Comparison of ENCODE assay signal across 25 cellular contexts in the genomic region with DNA sequence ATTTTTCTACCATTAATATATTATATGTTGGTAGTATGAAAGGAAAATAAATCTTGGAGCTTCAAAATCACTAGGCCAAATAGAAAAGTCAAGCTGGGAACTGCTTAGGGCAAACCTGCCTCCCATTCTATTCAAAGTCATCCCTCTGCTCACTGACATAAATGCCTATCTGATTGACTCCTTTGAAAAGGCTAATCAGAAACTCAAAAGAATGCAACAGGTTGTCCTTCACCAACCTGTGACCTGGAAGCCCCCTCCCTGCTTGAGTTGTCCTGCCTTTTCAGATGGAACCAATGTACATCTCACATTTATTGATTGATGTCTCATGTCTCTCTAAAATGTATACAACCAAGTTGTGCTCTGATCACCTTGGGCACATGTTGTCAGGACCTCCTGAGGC. TPM values are rescaled to one million over a fixed set of nuclear protein-coding genes. Genes with fewer than 3 reads are reported as not detected.
DNase-seq lines count a peak whose midpoint lies in the region; ATAC-seq and TF ChIP-seq lines count a peak whose summit lies in the region.
"Had no signal": no experiment of that assay in that cellular context is flagged by ENCODE, and none has a peak within 500 bp of the region (broad histone marks: within the 10 kb centered on the region; RNA-seq: fewer than 3 reads in every experiment).

No MANE protein-coding gene starts in this region.

- no peaks in the 10 kb centered on the region for H3K9me2 ChIP-seq in PC-3 (replicated peaks; ENCODE audit: low read length)

- H3F3A ChIP-seq in PC-3 (ENCODE audit: low read length, unreplicated experiment) = peaks cover 15% of the 10 kb centered on the region

- DNase-seq in PC-3 (no peak), osteocyte (ENCODE audit: extremely low spot score, unreplicated experiment) (no peak), NAMALWA (ENCODE audit: low spot score) (no peak)
- DNase-seq in CD8-positive, alpha-beta memory T cell = no peak
- DNase-seq in activated naive CD4-positive, alpha-beta T cell treated with anti-CD3 and anti-CD28 coated beads for 36 hours = no peak
- DNase-seq: activated naive CD4-positive, alpha-beta T cell treated with Interleukin-2 at 50 U/mL for 16 hours; activated T-cell treated with anti-CD3 and anti-CD28 coated beads for 4 hours; CD4-positive, alpha-beta memory T cell; DND-41; gastrocnemius medialis; H9; KG1; naive B cell; NCI-H1048; NCI-H2029; NCI-H446; NK-92 treated with Interleukin-12 subunit alpha and Interleukin-12 subunit beta, amount 100 ng/mL, for 24 hours; stimulated activated CD4-positive, alpha-beta T cell treated with anti-CD3 and anti-CD28 coated beads, Interleukin-4, amount 100 ng/mL, for 1 hour; T-helper 1 cell had no signal

- H3K4me3 Mint-ChIP-seq in osteocyte (ENCODE audit: unreplicated experiment) = no peak overlapping the region
- H3K4me3 Mint-ChIP-seq in CD8-positive, alpha-beta memory T cell = no peak overlapping the region
- no peak overlapping the region for H3K4me3 Mint-ChIP-seq in activated naive CD4-positive, alpha-beta T cell treated with anti-CD3 and anti-CD28 coated beads for 36 hours
- H3K4me3 Mint-ChIP-seq: CD4-positive, alpha-beta memory T cell; H9 had no signal

- CTCF ChIA-PET in PC-3 (lab: Charles Lee) = interaction anchor here (0.7 kb wide), 1 partner anchor 22 kb away, joined by 3 read pairs; no protein-coding TSS in a partner anchor
- CTCF ChIA-PET in CD8-positive, alpha-beta memory T cell (lab: Charles Lee) = no interaction called here
- CTCF ChIA-PET in activated naive CD4-positive, alpha-beta T cell treated with anti-CD3 and anti-CD28 coated beads for 36 hours (lab: Charles Lee) = no interaction called here

- H3K4me1 ChIP-seq in ACC112 (ENCODE audit: control insufficient read depth, insufficient read depth, low read length, unreplicated experiment) (peaks cover 58% of the 10 kb centered on the region), PC-3 (ENCODE audit: insufficient read depth, low read length) (peaks cover 59% of the 10 kb centered on the region), esophagus (ENCODE audit: control insufficient read depth in 2 of 2, insufficient read depth in 2 of 2, low read length in 1 of 2) (peaks cover 3 to 5% of the 10 kb centered on the region in 2 donors)
- H3K4me1 ChIP-seq in CD8-positive, alpha-beta memory T cell (ENCODE audit: insufficient read depth, low read length) = peaks cover 19% of the 10 kb centered on the region
- H3K4me1 ChIP-seq: parathyroid adenoma had no signal

- H3K27ac ChIP-seq in ACC112 (ENCODE audit: low read depth, low read length) (peak overlapping the region; percentile 95), PC-3 (ENCODE audit: low read length) (peak overlapping the region; percentile 99), esophagus (ENCODE audit: low read depth in 2 of 2, low read length in 1 of 2) (peak overlapping the region; percentile 3 to 30)
- no peak overlapping the region for H3K27ac ChIP-seq in CD8-positive, alpha-beta memory T cell (ENCODE audit: low read depth, low read length)
- H3K27ac ChIP-seq: body of pancreas, gastrocnemius medialis, parathyroid adenoma had no signal

- peak overlapping the region; percentile 85 for H3K27ac Mint-ChIP-seq in osteocyte (ENCODE audit: unreplicated experiment)
- H3K27ac Mint-ChIP-seq in CD8-positive, alpha-beta memory T cell = no peak overlapping the region
- H3K27ac Mint-ChIP-seq in activated naive CD4-positive, alpha-beta T cell treated with anti-CD3 and anti-CD28 coated beads for 36 hours = no peak overlapping the region
- H3K27ac Mint-ChIP-seq: CD4-positive, alpha-beta memory T cell had no signal

- peak overlapping the region; percentile 86 for H3K9ac ChIP-seq in PC-3 (ENCODE audit: low read length)
- H3K9ac ChIP-seq: parathyroid adenoma had no signal

- H3K79me2 ChIP-seq in ACC112 (ENCODE audit: control insufficient read depth, insufficient read depth, low read length, unreplicated experiment) = peaks cover 13% of the 10 kb centered on the region
- H3K79me2 ChIP-seq in PC-3 (ENCODE audit: low read length) = no peaks in the 10 kb centered on the region
- H3K79me2 ChIP-seq: parathyroid adenoma had no signal

- POLR2A ChIA-PET in PC-3 (lab: Charles Lee; ENCODE audit: unreplicated experiment) = interaction anchor here (0.6 to 1.0 kb wide), 4 partner anchors 59 to 64 kb away, joined by 3 read pairs; no protein-coding TSS in a partner anchor
- POLR2A ChIA-PET in CD8-positive, alpha-beta memory T cell (lab: Charles Lee) = no interaction called here

- no peaks in the 10 kb centered on the region for H4K20me1 ChIP-seq in PC-3 (ENCODE audit: low read length)

- H3K9me3 ChIP-seq in PC-3 (ENCODE audit: low read length) (no peaks in the 10 kb centered on the region), esophagus (ENCODE audit: control insufficient read depth in 2 of 2, insufficient read depth in 1 of 2, low read depth in 1 of 2, low read length in 1 of 2) (no peaks in the 10 kb centered on the region)
- H3K9me3 ChIP-seq in CD8-positive, alpha-beta memory T cell (ENCODE audit: low read length) = no peaks in the 10 kb centered on the region
- H3K9me3 ChIP-seq: body of pancreas, gastrocnemius medialis had no signal

- H3K4me1 Mint-ChIP-seq in osteocyte (ENCODE audit: unreplicated experiment) = peaks cover 56% of the 10 kb centered on the region
- peaks cover 25 to 29% (median 29%) of the 10 kb centered on the region in 3 donors for H3K4me1 Mint-ChIP-seq in CD8-positive, alpha-beta memory T cell
- H3K4me1 Mint-ChIP-seq in activated naive CD4-positive, alpha-beta T cell treated with anti-CD3 and anti-CD28 coated beads for 36 hours (ENCODE audit: low read depth) = peaks cover 18% of the 10 kb centered on the region

- TSS peak; percentile 29 for BruUV-seq in PC-3 (replicated peaks; lab: Mats Ljungman, UMichigan)

- intact Hi-C loops in PC-3 (cut with micrococcal nuclease) = loop anchor here (1.0 kb wide), 3 partner anchors 19 to 63 kb away; no protein-coding TSS in a partner anchor
- intact Hi-C loops in activated naive CD4-positive, alpha-beta T cell treated with anti-CD3 and anti-CD28 coated beads for 36 hours (cut with micrococcal nuclease) = loop anchor here (5.0 to 10.0 kb wide), 2 partner anchors 613 to 1014 kb away; partner anchors contain the start of genes CNGA4, FHIP1B and TRIM68

- no peaks in the 10 kb centered on the region for H3K27me3 Mint-ChIP-seq in osteocyte (ENCODE audit: unreplicated experiment)
- no peaks in the 10 kb centered on the region for H3K27me3 Mint-ChIP-seq in CD8-positive, alpha-beta memory T cell
- H3K27me3 Mint-ChIP-seq in activated naive CD4-positive, alpha-beta T cell treated with anti-CD3 and anti-CD28 coated beads for 36 hours (ENCODE audit: low read depth) = no peaks in the 10 kb centered on the region
- H3K27me3 Mint-ChIP-seq: CD4-positive, alpha-beta memory T cell; naive B cell had no signal

- H3K27me3 ChIP-seq in ACC112 (ENCODE audit: insufficient read depth, low read length) (no peaks in the 10 kb centered on the region), PC-3 (ENCODE audit: low read length) (no peaks in the 10 kb centered on the region), esophagus (ENCODE audit: control insufficient read depth in 1 of 2, insufficient read depth in 2 of 2, low read length in 2 of 2) (no peaks in the 10 kb centered on the region)
- no peaks in the 10 kb centered on the region for H3K27me3 ChIP-seq in CD8-positive, alpha-beta memory T cell (ENCODE audit: insufficient read depth, low read length, poor library complexity, severe bottlenecking)
- H3K27me3 ChIP-seq: body of pancreas, gastrocnemius medialis had no signal

- H3K4me3 ChIP-seq in ACC112 (ENCODE audit: low read depth, low read length) (0 out of 2 replicates have a peak overlapping the region, but pooled peaks have one; percentile 32), PC-3 (ENCODE audit: low read length) (peak overlapping the region; percentile 60; the same call in 1 of the 2 replicates), esophagus (ENCODE audit: low read depth in 1 of 2, low read length in 2 of 2) (no peak overlapping the region)
- H3K4me3 ChIP-seq in CD8-positive, alpha-beta memory T cell (ENCODE audit: low read length) = no peak overlapping the region
- H3K4me3 ChIP-seq: body of pancreas, gastrocnemius medialis had no signal

- peak overlapping the region; percentile 86 for H3K4me2 ChIP-seq in PC-3 (ENCODE audit: low read length)

- H2AFZ ChIP-seq in ACC112 (ENCODE audit: low read length, unreplicated experiment) = no peak overlapping the region
- no peak overlapping the region for H2AFZ ChIP-seq in PC-3 (ENCODE audit: low read length)
- H2AFZ ChIP-seq: parathyroid adenoma had no signal

- no peaks in the 10 kb centered on the region for H3K36me3 ChIP-seq in ACC112 (ENCODE audit: insufficient read depth, low read length)
- H3K36me3 ChIP-seq in PC-3 (ENCODE audit: low read depth, low read length) = no peaks in the 10 kb centered on the region
- no peaks in the 10 kb centered on the region for H3K36me3 ChIP-seq in esophagus (ENCODE audit: control insufficient read depth in 2 of 2, insufficient read depth in 2 of 2, low read length in 1 of 2)
- H3K36me3 ChIP-seq in CD8-positive, alpha-beta memory T cell (ENCODE audit: insufficient read depth, low read length) = no peaks in the 10 kb centered on the region
- H3K36me3 ChIP-seq: gastrocnemius medialis had no signal

- TF ChIP-seq CTCF in PC-3 (conservative IDR thresholded peaks at IDR 0.05; ENCODE audit: low read depth, low read length) = no peak
- TF ChIP-seq CTCF in osteocyte (IDR thresholded peaks at IDR 0.05) = no peak

- H3K36me3 Mint-ChIP-seq in osteocyte (ENCODE audit: unreplicated experiment) = peaks cover 2% of the 10 kb centered on the region
- H3K36me3 Mint-ChIP-seq in CD8-positive, alpha-beta memory T cell = peaks cover 0 to 8% (median 6%) of the 10 kb centered on the region in 3 donors
- no peaks in the 10 kb centered on the region for H3K36me3 Mint-ChIP-seq in activated naive CD4-positive, alpha-beta T cell treated with anti-CD3 and anti-CD28 coated beads for 36 hours (ENCODE audit: low read depth)
- H3K36me3 Mint-ChIP-seq: naive B cell had no signal

- no peaks in the 10 kb centered on the region for H3K9me3 Mint-ChIP-seq in osteocyte (ENCODE audit: unreplicated experiment)
- no peaks in the 10 kb centered on the region for H3K9me3 Mint-ChIP-seq in CD8-positive, alpha-beta memory T cell
- no peaks in the 10 kb centered on the region for H3K9me3 Mint-ChIP-seq in activated naive CD4-positive, alpha-beta T cell treated with anti-CD3 and anti-CD28 coated beads for 36 hours
- H3K9me3 Mint-ChIP-seq: CD4-positive, alpha-beta memory T cell; H9; naive B cell had no signal

- ATAC-seq in PC-3 (no peak), GM19467 (IDR thresholded peaks at IDR 0.05; ENCODE audit: unreplicated experiment) (no peak)
- ATAC-seq: gastrocnemius medialis had no signal

RNA-seq across cellular contexts. Expression of gene TRIM34, which starts 3.2 kb away (rescaled TPM):
- 1.3 and 1.6 TPM in 2 replicates for total RNA-seq in PC-3 (2014; rRNA removed)
- polyA plus RNA-seq in esophagus = 1 to 10 TPM; 2.5 to 2.6 TPM
- total RNA-seq in osteocyte = 4.6 and 5.6 TPM in 2 replicates
- total RNA-seq in CD8-positive, alpha-beta memory T cell = 1 to 10 TPM; 3.1 to 4.1 TPM
- 13.5 TPM for polyA plus RNA-seq in CD8-positive, alpha-beta memory T cell
- total RNA-seq in activated naive CD4-positive, alpha-beta T cell treated with anti-CD3 and anti-CD28 coated beads for 36 hours = 10 to 100 TPM; 12.8 to 12.9 TPM

RNA-seq across cellular contexts. Expression of gene TRIM6, which starts 25.1 kb away (rescaled TPM):
- total RNA-seq in PC-3 (2014; rRNA removed) (10.1 and 12.6 TPM in 2 replicates), osteocyte (1.9 TPM in 2 replicates)
- 1 to 10 TPM; 4.9 to 5.2 TPM for polyA plus RNA-seq in esophagus
- total RNA-seq in CD8-positive, alpha-beta memory T cell = under 1 TPM in 1 of 2 experiments, not detected in 1; 0.20 TPM
- polyA plus RNA-seq in CD8-positive, alpha-beta memory T cell = not detected
- 1 to 10 TPM; 2.1 to 2.6 TPM for total RNA-seq in activated naive CD4-positive, alpha-beta T cell treated with anti-CD3 and anti-CD28 coated beads for 36 hours
- total RNA-seq: CD4-positive, alpha-beta memory T cell had no signal
- polyA plus RNA-seq: CD4-positive, alpha-beta memory T cell had no signal

RNA-seq across cellular contexts. Expression of gene OR52B6, which starts 40.9 kb away (rescaled TPM):
- total RNA-seq in PC-3 (2014; rRNA removed) (not detected in 2 replicates), osteocyte (not detected in 2 replicates)
- not detected for polyA plus RNA-seq in esophagus
- not detected for total RNA-seq in CD8-positive, alpha-beta memory T cell
- polyA plus RNA-seq in CD8-positive, alpha-beta memory T cell = not detected
- total RNA-seq in activated naive CD4-positive, alpha-beta T cell treated with anti-CD3 and anti-CD28 coated beads for 36 hours = not detected
- total RNA-seq: body of pancreas; CD4-positive, alpha-beta memory T cell; gastrocnemius medialis; H9; skeletal muscle tissue had no signal
- polyA plus RNA-seq: CD4-positive, alpha-beta memory T cell had no signal

Comparison
In these comparisons a context has a peak if more than half of its experiments do, and no peak if none do; other contexts are left out.
1. H3K4me3 ChIP-seq: peak in ACC112 (single experiment) and PC-3 (single experiment); none in esophagus (0 of 2) and CD8-positive, alpha-beta memory T cell (single experiment).